ENCODE assay signal across 1 cellular context in genomic region chr11:134052988-134053945, GRCh38.
TF ChIP-seq lines count a peak whose summit lies in the region.

No MANE protein-coding gene starts in this region.

TF ChIP-seq in endothelial cell of umbilical vein, 7 proteins besides CTCF, POLR2A, EP300 and RAD21 (continued from another document):
- TF ChIP-seq, protein P1, sequence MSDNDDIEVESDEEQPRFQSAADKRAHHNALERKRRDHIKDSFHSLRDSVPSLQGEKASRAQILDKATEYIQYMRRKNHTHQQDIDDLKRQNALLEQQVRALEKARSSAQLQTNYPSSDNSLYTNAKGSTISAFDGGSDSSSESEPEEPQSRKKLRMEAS (IDR thresholded peaks at IDR 0.05; ENCODE audit: insufficient read depth, insufficient read length), result no peak
- TF ChIP-seq MYC (IDR thresholded peaks at IDR 0.05; ENCODE audit: low read depth, low read length), result no peak
- TF ChIP-seq GATA2 (IDR thresholded peaks at IDR 0.05; ENCODE audit: insufficient read depth, insufficient read length, low read depth, low read length), result no peak
